In the genomic region with DNA sequence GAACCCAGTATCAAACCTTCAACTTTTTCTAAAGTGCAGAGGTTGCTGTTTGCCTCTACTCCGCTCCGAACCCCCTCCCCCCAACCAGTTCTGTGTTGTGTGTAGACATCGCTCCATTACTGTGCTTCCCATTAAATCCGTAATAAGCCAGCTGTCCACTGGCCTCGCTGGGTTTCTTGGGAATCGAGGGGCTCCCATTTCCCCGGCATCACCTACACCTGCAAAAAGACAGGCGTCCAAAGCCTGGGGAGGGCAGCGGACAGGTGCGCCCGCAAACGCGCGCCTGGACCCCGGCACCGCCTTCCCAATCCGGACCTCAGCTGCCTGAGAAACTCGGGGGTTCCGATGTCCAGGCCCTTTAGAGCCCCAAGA, we compare ENCODE assay signal across 1 cellular context.
TF ChIP-seq lines count a peak whose summit lies in the region.

No MANE protein-coding gene starts in this region.

TF ChIP-seq in GM23338, 12 proteins besides CTCF, POLR2A, EP300 and RAD21 (continued from another document):
- TF ChIP-seq, protein P1, sequence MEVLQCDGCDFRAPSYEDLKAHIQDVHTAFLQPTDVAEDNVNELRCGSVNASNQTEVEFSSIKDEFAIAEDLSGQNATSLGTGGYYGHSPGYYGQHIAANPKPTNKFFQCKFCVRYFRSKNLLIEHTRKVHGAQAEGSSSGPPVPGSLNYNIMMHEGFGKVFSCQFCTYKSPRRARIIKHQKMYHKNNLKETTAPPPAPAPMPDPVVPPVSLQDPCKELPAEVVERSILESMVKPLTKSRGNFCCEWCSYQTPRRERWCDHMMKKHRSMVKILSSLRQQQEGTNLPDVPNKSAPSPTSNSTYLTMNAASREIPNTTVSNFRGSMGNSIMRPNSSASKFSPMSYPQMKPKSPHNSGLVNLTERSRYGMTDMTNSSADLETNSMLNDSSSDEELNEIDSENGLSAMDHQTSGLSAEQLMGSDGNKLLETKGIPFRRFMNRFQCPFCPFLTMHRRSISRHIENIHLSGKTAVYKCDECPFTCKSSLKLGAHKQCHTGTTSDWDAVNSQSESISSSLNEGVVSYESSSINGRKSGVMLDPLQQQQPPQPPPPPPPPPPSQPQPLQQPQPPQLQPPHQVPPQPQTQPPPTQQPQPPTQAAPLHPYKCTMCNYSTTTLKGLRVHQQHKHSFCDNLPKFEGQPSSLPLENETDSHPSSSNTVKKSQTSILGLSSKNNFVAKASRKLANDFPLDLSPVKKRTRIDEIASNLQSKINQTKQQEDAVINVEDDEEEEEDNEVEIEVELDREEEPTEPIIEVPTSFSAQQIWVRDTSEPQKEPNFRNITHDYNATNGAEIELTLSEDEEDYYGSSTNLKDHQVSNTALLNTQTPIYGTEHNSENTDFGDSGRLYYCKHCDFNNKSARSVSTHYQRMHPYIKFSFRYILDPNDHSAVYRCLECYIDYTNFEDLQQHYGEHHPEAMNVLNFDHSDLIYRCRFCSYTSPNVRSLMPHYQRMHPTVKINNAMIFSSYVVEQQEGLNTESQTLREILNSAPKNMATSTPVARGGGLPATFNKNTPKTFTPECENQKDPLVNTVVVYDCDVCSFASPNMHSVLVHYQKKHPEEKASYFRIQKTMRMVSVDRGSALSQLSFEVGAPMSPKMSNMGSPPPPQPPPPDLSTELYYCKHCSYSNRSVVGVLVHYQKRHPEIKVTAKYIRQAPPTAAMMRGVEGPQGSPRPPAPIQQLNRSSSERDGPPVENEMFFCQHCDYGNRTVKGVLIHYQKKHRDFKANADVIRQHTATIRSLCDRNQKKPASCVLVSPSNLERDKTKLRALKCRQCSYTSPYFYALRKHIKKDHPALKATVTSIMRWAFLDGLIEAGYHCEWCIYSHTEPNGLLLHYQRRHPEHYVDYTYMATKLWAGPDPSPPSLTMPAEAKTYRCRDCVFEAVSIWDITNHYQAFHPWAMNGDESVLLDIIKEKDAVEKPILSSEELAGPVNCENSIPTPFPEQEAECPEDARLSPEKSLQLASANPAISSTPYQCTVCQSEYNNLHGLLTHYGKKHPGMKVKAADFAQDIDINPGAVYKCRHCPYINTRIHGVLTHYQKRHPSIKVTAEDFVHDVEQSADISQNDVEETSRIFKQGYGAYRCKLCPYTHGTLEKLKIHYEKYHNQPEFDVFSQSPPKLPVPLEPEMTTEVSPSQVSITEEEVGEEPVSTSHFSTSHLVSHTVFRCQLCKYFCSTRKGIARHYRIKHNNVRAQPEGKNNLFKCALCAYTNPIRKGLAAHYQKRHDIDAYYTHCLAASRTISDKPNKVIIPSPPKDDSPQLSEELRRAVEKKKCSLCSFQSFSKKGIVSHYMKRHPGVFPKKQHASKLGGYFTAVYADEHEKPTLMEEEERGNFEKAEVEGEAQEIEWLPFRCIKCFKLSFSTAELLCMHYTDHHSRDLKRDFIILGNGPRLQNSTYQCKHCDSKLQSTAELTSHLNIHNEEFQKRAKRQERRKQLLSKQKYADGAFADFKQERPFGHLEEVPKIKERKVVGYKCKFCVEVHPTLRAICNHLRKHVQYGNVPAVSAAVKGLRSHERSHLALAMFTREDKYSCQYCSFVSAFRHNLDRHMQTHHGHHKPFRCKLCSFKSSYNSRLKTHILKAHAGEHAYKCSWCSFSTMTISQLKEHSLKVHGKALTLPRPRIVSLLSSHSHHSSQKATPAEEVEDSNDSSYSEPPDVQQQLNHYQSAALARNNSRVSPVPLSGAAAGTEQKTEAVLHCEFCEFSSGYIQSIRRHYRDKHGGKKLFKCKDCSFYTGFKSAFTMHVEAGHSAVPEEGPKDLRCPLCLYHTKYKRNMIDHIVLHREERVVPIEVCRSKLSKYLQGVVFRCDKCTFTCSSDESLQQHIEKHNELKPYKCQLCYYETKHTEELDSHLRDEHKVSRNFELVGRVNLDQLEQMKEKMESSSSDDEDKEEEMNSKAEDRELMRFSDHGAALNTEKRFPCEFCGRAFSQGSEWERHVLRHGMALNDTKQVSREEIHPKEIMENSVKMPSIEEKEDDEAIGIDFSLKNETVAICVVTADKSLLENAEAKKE (CRISPR knock-in tag; IDR thresholded peaks at IDR 0.05) = no peak
- no peak for TF ChIP-seq ZNF114 (CRISPR knock-in tag; IDR thresholded peaks at IDR 0.05)
- TF ChIP-seq CREB1 (CRISPR knock-in tag; IDR thresholded peaks at IDR 0.05; ENCODE audit: low read depth) = no peak
- TF ChIP-seq, protein P2, sequence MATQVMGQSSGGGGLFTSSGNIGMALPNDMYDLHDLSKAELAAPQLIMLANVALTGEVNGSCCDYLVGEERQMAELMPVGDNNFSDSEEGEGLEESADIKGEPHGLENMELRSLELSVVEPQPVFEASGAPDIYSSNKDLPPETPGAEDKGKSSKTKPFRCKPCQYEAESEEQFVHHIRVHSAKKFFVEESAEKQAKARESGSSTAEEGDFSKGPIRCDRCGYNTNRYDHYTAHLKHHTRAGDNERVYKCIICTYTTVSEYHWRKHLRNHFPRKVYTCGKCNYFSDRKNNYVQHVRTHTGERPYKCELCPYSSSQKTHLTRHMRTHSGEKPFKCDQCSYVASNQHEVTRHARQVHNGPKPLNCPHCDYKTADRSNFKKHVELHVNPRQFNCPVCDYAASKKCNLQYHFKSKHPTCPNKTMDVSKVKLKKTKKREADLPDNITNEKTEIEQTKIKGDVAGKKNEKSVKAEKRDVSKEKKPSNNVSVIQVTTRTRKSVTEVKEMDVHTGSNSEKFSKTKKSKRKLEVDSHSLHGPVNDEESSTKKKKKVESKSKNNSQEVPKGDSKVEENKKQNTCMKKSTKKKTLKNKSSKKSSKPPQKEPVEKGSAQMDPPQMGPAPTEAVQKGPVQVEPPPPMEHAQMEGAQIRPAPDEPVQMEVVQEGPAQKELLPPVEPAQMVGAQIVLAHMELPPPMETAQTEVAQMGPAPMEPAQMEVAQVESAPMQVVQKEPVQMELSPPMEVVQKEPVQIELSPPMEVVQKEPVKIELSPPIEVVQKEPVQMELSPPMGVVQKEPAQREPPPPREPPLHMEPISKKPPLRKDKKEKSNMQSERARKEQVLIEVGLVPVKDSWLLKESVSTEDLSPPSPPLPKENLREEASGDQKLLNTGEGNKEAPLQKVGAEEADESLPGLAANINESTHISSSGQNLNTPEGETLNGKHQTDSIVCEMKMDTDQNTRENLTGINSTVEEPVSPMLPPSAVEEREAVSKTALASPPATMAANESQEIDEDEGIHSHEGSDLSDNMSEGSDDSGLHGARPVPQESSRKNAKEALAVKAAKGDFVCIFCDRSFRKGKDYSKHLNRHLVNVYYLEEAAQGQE (IDR thresholded peaks at IDR 0.05; ENCODE audit: unreplicated experiment) = no peak
- TF ChIP-seq ZNF331 (CRISPR knock-in tag; IDR thresholded peaks at IDR 0.05; ENCODE audit: low read depth) = no peak
